Comparison of ENCODE assay signal across 7 cellular contexts in the genomic region with DNA sequence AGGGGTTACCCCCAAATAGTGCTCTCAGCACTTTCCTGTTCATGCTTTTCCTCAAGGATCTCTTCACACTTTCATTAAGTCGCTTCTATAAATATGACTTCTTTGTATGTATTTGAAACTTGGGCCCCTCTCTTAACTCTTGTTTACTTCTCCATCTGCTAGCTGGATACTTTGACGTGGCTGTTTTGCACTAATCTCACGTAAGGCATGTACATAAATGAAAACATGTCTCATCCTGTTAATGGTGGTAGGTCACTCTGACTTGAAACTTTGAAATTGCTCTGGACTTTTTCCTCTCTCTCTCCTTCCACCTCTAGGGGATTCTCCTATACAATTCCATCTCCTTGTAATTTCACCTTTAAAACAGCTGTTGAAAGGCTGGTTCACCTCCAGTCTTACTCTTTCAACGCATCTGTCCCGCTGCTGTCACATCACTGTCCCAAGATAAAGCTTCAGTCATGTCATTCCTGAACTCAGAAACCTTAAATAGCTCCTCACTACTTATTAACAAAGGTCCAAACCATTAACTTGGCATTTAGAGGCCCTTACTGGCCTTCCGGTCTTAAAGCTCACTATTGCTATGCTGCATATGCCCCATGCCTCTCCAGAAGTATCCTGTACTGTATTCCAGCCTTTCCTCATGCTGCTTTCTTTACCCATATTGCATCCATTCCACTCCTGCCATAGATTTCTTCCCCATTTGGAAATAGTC. TPM values are rescaled to one million over a fixed set of nuclear protein-coding genes. Genes with fewer than 3 reads are reported as not detected.
A peak's percentile ranks its signal among the peaks of the same experiment; 100 is the strongest.
DNase-seq lines count a peak whose midpoint lies in the region; ATAC-seq and TF ChIP-seq lines count a peak whose summit lies in the region.

No MANE protein-coding gene starts in this region.

- H3K27ac ChIP-seq in HL-60 (replicated peaks) (peak overlapping the region; percentile 97), iPS-18a (ENCODE audit: low read length) (no peak overlapping the region)

- ATAC-seq in activated CD8-positive, alpha-beta T cell treated with anti-CD3 and anti-CD28 coated beads for 36 hours = no peak
- no peak for ATAC-seq in stimulated activated naive B cell treated with anti-CD40 and anti-IgM and Interleukin-4, amounts not matched to agents 10 μg/mL and 1 μg/mL and 100 μg/mL, for 72 hours (replicated peaks)
- no peak for ATAC-seq in HG02623 (IDR thresholded peaks at IDR 0.05; ENCODE audit: unreplicated experiment)
- ATAC-seq in HG02588 (IDR thresholded peaks at IDR 0.05; ENCODE audit: unreplicated experiment) = no peak

- peak overlapping the region; percentile 100 for H3K27ac Mint-ChIP-seq in activated CD8-positive, alpha-beta T cell treated with anti-CD3 and anti-CD28 coated beads for 36 hours
- peak overlapping the region; percentile 100 for H3K27ac Mint-ChIP-seq in stimulated activated naive B cell treated with anti-CD40 and anti-IgM and Interleukin-4, amounts not matched to agents 10 μg/mL and 1 μg/mL and 100 μg/mL, for 72 hours

- peak overlapping the region; percentile 99 for H3K4me3 Mint-ChIP-seq in activated CD8-positive, alpha-beta T cell treated with anti-CD3 and anti-CD28 coated beads for 36 hours
- peak overlapping the region; percentile 89 to 96 for H3K4me3 Mint-ChIP-seq in stimulated activated naive B cell treated with anti-CD40 and anti-IgM and Interleukin-4, amounts not matched to agents 10 μg/mL and 1 μg/mL and 100 μg/mL, for 72 hours

- TF ChIP-seq CTCF in HL-60 (IDR thresholded peaks at IDR 0.05; ENCODE audit: insufficient read depth, low read length) = no peak
- TF ChIP-seq CTCF in activated CD8-positive, alpha-beta T cell treated with anti-CD3 and anti-CD28 coated beads for 36 hours (IDR thresholded peaks at IDR 0.05) = no peak

- no peak for DNase-seq in HL-60 (ENCODE audit: low read depth in 1 of 2, low spot score in 1 of 2)
- DNase-seq in activated CD8-positive, alpha-beta T cell treated with anti-CD3 and anti-CD28 coated beads for 36 hours = no peak
- DNase-seq in stimulated activated naive B cell treated with anti-CD40 and anti-IgM and Interleukin-4, amounts not matched to agents 10 μg/mL and 1 μg/mL and 100 μg/mL, for 72 hours = no peak
- no peak for DNase-seq in HEK293T (ENCODE audit: extremely low spot score)

- peak overlapping the region; percentile 95 for H3K9ac ChIP-seq in iPS-18a (ENCODE audit: low read length)

- peak overlapping the region; percentile 93 for H3K4me3 ChIP-seq in HL-60 (replicated peaks; ENCODE audit: insufficient read depth, low read length)
- H3K4me3 ChIP-seq in iPS-18a (ENCODE audit: low read length) = peak overlapping the region; percentile 93

- H3K9me3 Mint-ChIP-seq in activated CD8-positive, alpha-beta T cell treated with anti-CD3 and anti-CD28 coated beads for 36 hours = no peaks in the 10 kb centered on the region
- peaks cover 0 to 2% of the 10 kb centered on the region in 2 donors for H3K9me3 Mint-ChIP-seq in stimulated activated naive B cell treated with anti-CD40 and anti-IgM and Interleukin-4, amounts not matched to agents 10 μg/mL and 1 μg/mL and 100 μg/mL, for 72 hours

- CTCF ChIA-PET in activated CD8-positive, alpha-beta T cell treated with anti-CD3 and anti-CD28 coated beads for 36 hours (lab: Charles Lee) = interaction anchor here (0.7 to 5.8 kb wide), 7 partner anchors 9 to 187 kb away, joined by 3 to 60 read pairs (median 4); no protein-coding TSS in a partner anchor
- CTCF ChIA-PET in HEK293T (lab: Yijun Ruan, JAX) = interaction anchor here (1.1 kb wide), 1 partner anchor 23 kb away, joined by 4 read pairs; no protein-coding TSS in a partner anchor

- H3K36me3 ChIP-seq in iPS-18a (ENCODE audit: control insufficient read depth, low read depth, low read length) = peaks cover 5% of the 10 kb centered on the region

- no peaks in the 10 kb centered on the region for H3K27me3 Mint-ChIP-seq in activated CD8-positive, alpha-beta T cell treated with anti-CD3 and anti-CD28 coated beads for 36 hours
- no peaks in the 10 kb centered on the region for H3K27me3 Mint-ChIP-seq in stimulated activated naive B cell treated with anti-CD40 and anti-IgM and Interleukin-4, amounts not matched to agents 10 μg/mL and 1 μg/mL and 100 μg/mL, for 72 hours

- H3K9me3 ChIP-seq in iPS-18a (ENCODE audit: control insufficient read depth, low read depth, low read length) = no peaks in the 10 kb centered on the region

- intact Hi-C loops in activated CD8-positive, alpha-beta T cell treated with anti-CD3 and anti-CD28 coated beads for 36 hours (cut with micrococcal nuclease) = no loop called here

- peaks cover 14% of the 10 kb centered on the region for H3K36me3 Mint-ChIP-seq in activated CD8-positive, alpha-beta T cell treated with anti-CD3 and anti-CD28 coated beads for 36 hours (ENCODE audit: low read depth)
- H3K36me3 Mint-ChIP-seq in stimulated activated naive B cell treated with anti-CD40 and anti-IgM and Interleukin-4, amounts not matched to agents 10 μg/mL and 1 μg/mL and 100 μg/mL, for 72 hours = peaks cover 15 to 22% of the 10 kb centered on the region in 2 donors

- H3K4me1 Mint-ChIP-seq in activated CD8-positive, alpha-beta T cell treated with anti-CD3 and anti-CD28 coated beads for 36 hours (ENCODE audit: low read depth) = peaks cover 46% of the 10 kb centered on the region
- H3K4me1 Mint-ChIP-seq in stimulated activated naive B cell treated with anti-CD40 and anti-IgM and Interleukin-4, amounts not matched to agents 10 μg/mL and 1 μg/mL and 100 μg/mL, for 72 hours = peaks cover 17 to 46% of the 10 kb centered on the region in 2 donors

- H3K4me1 ChIP-seq in iPS-18a (ENCODE audit: control insufficient read depth, low read depth, low read length) = peaks cover 17% of the 10 kb centered on the region

- H3K27me3 ChIP-seq in HL-60 (ENCODE audit: insufficient read depth, poor library complexity, severe bottlenecking) = no peaks in the 10 kb centered on the region
- no peaks in the 10 kb centered on the region for H3K27me3 ChIP-seq in iPS-18a (ENCODE audit: control insufficient read depth, insufficient read depth, low read length)

- POLR2A ChIA-PET in activated CD8-positive, alpha-beta T cell treated with anti-CD3 and anti-CD28 coated beads for 36 hours (lab: Charles Lee) = interaction anchor here (0.6 to 2.2 kb wide), 11 partner anchors 15 to 601 kb away, joined by 3 to 19 read pairs (median 6); a partner anchor contains a TSS
- POLR2A ChIA-PET in HEK293T (lab: Yijun Ruan, JAX) = interaction anchor here (1.0 to 2.1 kb wide), 8 partner anchors 15 to 387 kb away, joined by 3 to 13 read pairs (median 4); a partner anchor contains a TSS

TF ChIP-seq in HEK293T, 16 proteins besides CTCF, POLR2A, EP300 and RAD21:
- no peak for TF ChIP-seq FOXA1 (IDR thresholded peaks at IDR 0.05)
- TF ChIP-seq CTBP1 (IDR thresholded peaks at IDR 0.05; ENCODE audit: borderline replicate concordance) = no peak
- TF ChIP-seq FOXM1 (IDR thresholded peaks at IDR 0.05; ENCODE audit: borderline replicate concordance) = no peak
- TF ChIP-seq LEF1 (IDR thresholded peaks at IDR 0.05; ENCODE audit: borderline replicate concordance) = no peak
- no peak for TF ChIP-seq ARNT (IDR thresholded peaks at IDR 0.05)
- no peak for TF ChIP-seq NFRKB (IDR thresholded peaks at IDR 0.05)
- TF ChIP-seq, protein P1, sequence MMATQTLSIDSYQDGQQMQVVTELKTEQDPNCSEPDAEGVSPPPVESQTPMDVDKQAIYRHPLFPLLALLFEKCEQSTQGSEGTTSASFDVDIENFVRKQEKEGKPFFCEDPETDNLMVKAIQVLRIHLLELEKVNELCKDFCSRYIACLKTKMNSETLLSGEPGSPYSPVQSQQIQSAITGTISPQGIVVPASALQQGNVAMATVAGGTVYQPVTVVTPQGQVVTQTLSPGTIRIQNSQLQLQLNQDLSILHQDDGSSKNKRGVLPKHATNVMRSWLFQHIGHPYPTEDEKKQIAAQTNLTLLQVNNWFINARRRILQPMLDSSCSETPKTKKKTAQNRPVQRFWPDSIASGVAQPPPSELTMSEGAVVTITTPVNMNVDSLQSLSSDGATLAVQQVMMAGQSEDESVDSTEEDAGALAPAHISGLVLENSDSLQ (IDR thresholded peaks at IDR 0.05) = no peak
- TF ChIP-seq SP1 (IDR thresholded peaks at IDR 0.05) = no peak
- no peak for TF ChIP-seq TARDBP (IDR thresholded peaks at IDR 0.05)
- TF ChIP-seq ELF4 (IDR thresholded peaks at IDR 0.05) = no peak
- TF ChIP-seq ZNF384 (IDR thresholded peaks at IDR 0.05) = no peak
- TF ChIP-seq BHLHE40 (IDR thresholded peaks at IDR 0.05; ENCODE audit: borderline replicate concordance) = no peak
- no peak for TF ChIP-seq HDGF (IDR thresholded peaks at IDR 0.05; ENCODE audit: borderline replicate concordance)
- TF ChIP-seq L3MBTL2 (conservative IDR thresholded peaks at IDR 0.05) = no peak
- TF ChIP-seq SUZ12 (IDR thresholded peaks at IDR 0.05) = no peak
- no peak for TF ChIP-seq FOXK2 (IDR thresholded peaks at IDR 0.05)

RNA-seq across cellular contexts. Expression of a gene that starts 1.2 kb away (rescaled TPM):
- 10 to 100 TPM; 43.3 to 46.9 TPM for total RNA-seq in activated CD8-positive, alpha-beta T cell treated with anti-CD3 and anti-CD28 coated beads for 36 hours

RNA-seq across cellular contexts. Expression of a gene that starts 46.5 kb away (rescaled TPM):
- total RNA-seq in activated CD8-positive, alpha-beta T cell treated with anti-CD3 and anti-CD28 coated beads for 36 hours = 10 to 100 TPM; 84.3 to 87.3 TPM
